9 cellular contexts compared by ENCODE assay signal in the genomic region with DNA sequence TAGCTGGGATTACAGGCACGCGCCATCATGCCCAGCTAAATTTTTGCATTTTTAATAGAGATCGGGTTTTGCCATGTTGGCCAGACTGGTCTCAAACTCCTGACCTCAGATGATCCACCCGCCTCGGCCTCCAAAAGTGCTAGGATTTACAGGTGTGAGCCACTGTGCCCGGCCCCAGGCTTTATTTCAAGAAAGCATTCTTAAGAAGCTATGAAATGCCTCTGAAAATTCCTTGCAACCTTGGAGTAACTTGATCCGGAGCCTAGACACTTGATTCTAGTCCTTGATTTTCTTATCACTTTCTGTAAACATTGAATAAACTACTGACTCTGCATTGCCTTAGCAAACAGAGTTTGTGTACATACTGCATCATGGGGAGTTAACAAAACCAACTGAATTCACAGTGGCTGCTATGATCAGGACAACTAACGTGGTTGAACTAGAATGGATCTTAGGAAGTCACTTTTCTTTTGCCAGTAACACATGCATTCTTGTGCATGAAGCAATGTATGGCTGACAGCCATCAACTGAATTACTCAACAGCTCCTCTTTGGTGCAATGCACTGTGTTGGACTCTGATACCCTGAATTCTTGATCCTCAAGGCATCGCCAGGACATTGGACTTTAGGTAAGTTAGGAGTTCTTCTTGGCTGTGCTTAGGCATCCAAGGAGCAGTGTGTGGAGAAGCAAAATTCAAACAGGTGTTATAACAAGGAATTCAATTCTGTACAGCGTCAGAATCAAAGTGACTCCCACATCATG.
A peak's percentile ranks its signal among the peaks of the same experiment; 100 is the strongest.
DNase-seq lines count a peak whose midpoint lies in the region; ATAC-seq and TF ChIP-seq lines count a peak whose summit lies in the region.
"Had no signal": no experiment of that assay in that cellular context is flagged by ENCODE, and none has a peak within 500 bp of the region (broad histone marks: within the 10 kb centered on the region; RNA-seq: fewer than 3 reads in every experiment).

No MANE protein-coding gene starts in this region.

- no peak for TF ChIP-seq CTCF in fibroblast of villous mesenchyme (IDR thresholded peaks at IDR 0.05; ENCODE audit: insufficient read depth, low read depth, low read length)

- H3K4me3 ChIP-seq in fibroblast of villous mesenchyme (ENCODE audit: low read depth, low read length) (no peak overlapping the region), skeletal muscle cell (ENCODE audit: low read depth, low read length) (no peak overlapping the region)

- peak; percentile 56 for ATAC-seq in SK-N-SH treated with all-trans-retinoic acid at 6 μM for 48 hours

- DNase-seq in GM03348 (ENCODE audit: low spot score) (peak; percentile 60), fibroblast of villous mesenchyme (ENCODE audit: low read depth) (peak; percentile 90), skeletal muscle cell (ENCODE audit: low read depth) (peak; percentile 79), kidney tubule cell (ENCODE audit: low spot score) (no peak), NCI-H1092 (lab: John Stamatoyannopoulos, UW) (no peak)
- no peak for DNase-seq in stimulated activated CD4-positive, alpha-beta T cell treated with anti-CD3 and anti-CD28 coated beads, Interleukin-1b, Interleukin-23, amount 100 ng/mL, for 48 hours
- DNase-seq in central memory CD4-positive, alpha-beta T cell, result no peak
- DNase-seq: occipital lobe had no signal

TF ChIP-seq in SK-N-SH treated with all-trans-retinoic acid at 6 μM for 48 hours, 23 proteins besides CTCF, POLR2A, EP300 and RAD21:
- TF ChIP-seq ZFP30 (CRISPR knock-in tag; IDR thresholded peaks at IDR 0.05), result no peak
- no peak for TF ChIP-seq ESRRG (CRISPR knock-in tag; IDR thresholded peaks at IDR 0.05)
- TF ChIP-seq OSR1 (CRISPR knock-in tag; IDR thresholded peaks at IDR 0.05), result no peak
- no peak for TF ChIP-seq TCF4 (CRISPR knock-in tag; IDR thresholded peaks at IDR 0.05; ENCODE audit: borderline replicate concordance)
- TF ChIP-seq, protein P1, sequence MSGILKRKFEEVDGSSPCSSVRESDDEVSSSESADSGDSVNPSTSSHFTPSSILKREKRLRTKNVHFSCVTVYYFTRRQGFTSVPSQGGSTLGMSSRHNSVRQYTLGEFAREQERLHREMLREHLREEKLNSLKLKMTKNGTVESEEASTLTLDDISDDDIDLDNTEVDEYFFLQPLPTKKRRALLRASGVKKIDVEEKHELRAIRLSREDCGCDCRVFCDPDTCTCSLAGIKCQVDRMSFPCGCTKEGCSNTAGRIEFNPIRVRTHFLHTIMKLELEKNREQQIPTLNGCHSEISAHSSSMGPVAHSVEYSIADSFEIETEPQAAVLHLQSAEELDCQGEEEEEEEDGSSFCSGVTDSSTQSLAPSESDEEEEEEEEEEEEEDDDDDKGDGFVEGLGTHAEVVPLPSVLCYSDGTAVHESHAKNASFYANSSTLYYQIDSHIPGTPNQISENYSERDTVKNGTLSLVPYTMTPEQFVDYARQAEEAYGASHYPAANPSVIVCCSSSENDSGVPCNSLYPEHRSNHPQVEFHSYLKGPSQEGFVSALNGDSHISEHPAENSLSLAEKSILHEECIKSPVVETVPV (CRISPR knock-in tag; IDR thresholded peaks at IDR 0.05), result no peak
- no peak for TF ChIP-seq ZNF8 (CRISPR knock-in tag; IDR thresholded peaks at IDR 0.05)
- no peak for TF ChIP-seq ZC3H10 (CRISPR knock-in tag; IDR thresholded peaks at IDR 0.05)
- no peak for TF ChIP-seq TOX (CRISPR knock-in tag; IDR thresholded peaks at IDR 0.05; ENCODE audit: borderline replicate concordance)
- TF ChIP-seq ISL1 (CRISPR knock-in tag; IDR thresholded peaks at IDR 0.05), result no peak
- TF ChIP-seq, protein P2, sequence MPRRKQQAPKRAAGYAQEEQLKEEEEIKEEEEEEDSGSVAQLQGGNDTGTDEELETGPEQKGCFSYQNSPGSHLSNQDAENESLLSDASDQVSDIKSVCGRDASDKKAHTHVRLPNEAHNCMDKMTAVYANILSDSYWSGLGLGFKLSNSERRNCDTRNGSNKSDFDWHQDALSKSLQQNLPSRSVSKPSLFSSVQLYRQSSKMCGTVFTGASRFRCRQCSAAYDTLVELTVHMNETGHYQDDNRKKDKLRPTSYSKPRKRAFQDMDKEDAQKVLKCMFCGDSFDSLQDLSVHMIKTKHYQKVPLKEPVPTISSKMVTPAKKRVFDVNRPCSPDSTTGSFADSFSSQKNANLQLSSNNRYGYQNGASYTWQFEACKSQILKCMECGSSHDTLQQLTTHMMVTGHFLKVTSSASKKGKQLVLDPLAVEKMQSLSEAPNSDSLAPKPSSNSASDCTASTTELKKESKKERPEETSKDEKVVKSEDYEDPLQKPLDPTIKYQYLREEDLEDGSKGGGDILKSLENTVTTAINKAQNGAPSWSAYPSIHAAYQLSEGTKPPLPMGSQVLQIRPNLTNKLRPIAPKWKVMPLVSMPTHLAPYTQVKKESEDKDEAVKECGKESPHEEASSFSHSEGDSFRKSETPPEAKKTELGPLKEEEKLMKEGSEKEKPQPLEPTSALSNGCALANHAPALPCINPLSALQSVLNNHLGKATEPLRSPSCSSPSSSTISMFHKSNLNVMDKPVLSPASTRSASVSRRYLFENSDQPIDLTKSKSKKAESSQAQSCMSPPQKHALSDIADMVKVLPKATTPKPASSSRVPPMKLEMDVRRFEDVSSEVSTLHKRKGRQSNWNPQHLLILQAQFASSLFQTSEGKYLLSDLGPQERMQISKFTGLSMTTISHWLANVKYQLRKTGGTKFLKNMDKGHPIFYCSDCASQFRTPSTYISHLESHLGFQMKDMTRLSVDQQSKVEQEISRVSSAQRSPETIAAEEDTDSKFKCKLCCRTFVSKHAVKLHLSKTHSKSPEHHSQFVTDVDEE (CRISPR knock-in tag; IDR thresholded peaks at IDR 0.05), result no peak
- TF ChIP-seq, protein P3, sequence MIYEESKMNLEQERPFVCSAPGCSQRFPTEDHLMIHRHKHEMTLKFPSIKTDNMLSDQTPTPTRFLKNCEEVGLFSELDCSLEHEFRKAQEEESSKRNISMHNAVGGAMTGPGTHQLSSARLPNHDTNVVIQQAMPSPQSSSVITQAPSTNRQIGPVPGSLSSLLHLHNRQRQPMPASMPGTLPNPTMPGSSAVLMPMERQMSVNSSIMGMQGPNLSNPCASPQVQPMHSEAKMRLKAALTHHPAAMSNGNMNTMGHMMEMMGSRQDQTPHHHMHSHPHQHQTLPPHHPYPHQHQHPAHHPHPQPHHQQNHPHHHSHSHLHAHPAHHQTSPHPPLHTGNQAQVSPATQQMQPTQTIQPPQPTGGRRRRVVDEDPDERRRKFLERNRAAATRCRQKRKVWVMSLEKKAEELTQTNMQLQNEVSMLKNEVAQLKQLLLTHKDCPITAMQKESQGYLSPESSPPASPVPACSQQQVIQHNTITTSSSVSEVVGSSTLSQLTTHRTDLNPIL (CRISPR knock-in tag; IDR thresholded peaks at IDR 0.05; ENCODE audit: low read depth), result no peak
- TF ChIP-seq ZNF565 (CRISPR knock-in tag; conservative IDR thresholded peaks at IDR 0.05; ENCODE audit: low read depth), result no peak
- TF ChIP-seq, protein P4, sequence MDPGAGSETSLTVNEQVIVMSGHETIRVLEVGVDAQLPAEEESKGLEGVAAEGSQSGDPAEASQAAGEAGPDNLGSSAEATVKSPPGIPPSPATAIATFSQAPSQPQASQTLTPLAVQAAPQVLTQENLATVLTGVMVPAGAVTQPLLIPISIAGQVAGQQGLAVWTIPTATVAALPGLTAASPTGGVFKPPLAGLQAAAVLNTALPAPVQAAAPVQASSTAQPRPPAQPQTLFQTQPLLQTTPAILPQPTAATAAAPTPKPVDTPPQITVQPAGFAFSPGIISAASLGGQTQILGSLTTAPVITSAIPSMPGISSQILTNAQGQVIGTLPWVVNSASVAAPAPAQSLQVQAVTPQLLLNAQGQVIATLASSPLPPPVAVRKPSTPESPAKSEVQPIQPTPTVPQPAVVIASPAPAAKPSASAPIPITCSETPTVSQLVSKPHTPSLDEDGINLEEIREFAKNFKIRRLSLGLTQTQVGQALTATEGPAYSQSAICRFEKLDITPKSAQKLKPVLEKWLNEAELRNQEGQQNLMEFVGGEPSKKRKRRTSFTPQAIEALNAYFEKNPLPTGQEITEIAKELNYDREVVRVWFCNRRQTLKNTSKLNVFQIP (CRISPR knock-in tag; IDR thresholded peaks at IDR 0.05; ENCODE audit: borderline replicate concordance, low read depth), result no peak
- TF ChIP-seq RARB (CRISPR knock-in tag; IDR thresholded peaks at IDR 0.05), result no peak

Comparison
In these comparisons a context has a peak if more than half of its experiments do, and no peak if none do; other contexts are left out.
1. DNase-seq: peak in GM03348 (single experiment), fibroblast of villous mesenchyme (single experiment) and skeletal muscle cell (single experiment); none in kidney tubule cell (single experiment), stimulated activated CD4-positive, alpha-beta T cell treated with anti-CD3 and anti-CD28 coated beads, Interleukin-1b, Interleukin-23, amount 100 ng/mL, for 48 hours (single experiment), central memory CD4-positive, alpha-beta T cell (single experiment) and NCI-H1092 (single experiment).